In genomic region chr2:189648846-189649529, GRCh38 we compare ENCODE assay signal across 29 cellular contexts. TPM values are rescaled to one million over a fixed set of nuclear protein-coding genes. Genes with fewer than 3 reads are reported as not detected.
A peak's percentile ranks its signal among the peaks of the same experiment; 100 is the strongest.
DNase-seq lines count a peak whose midpoint lies in the region; ATAC-seq and TF ChIP-seq lines count a peak whose summit lies in the region.
"Had no signal": no experiment of that assay in that cellular context is flagged by ENCODE, and none has a peak within 500 bp of the region (broad histone marks: within the 10 kb centered on the region; RNA-seq: fewer than 3 reads in every experiment).

No MANE protein-coding gene starts in this region.

- no peak overlapping the region for H3K27ac Mint-ChIP-seq in stimulated activated naive B cell treated with anti-CD40 and anti-IgM and Interleukin-4, amounts not matched to agents 10 μg/mL and 1 μg/mL and 100 μg/mL, for 72 hours
- H3K27ac Mint-ChIP-seq: activated T-helper 1 cell treated with anti-CD3 and anti-CD28 coated beads, Interleukin-12 subunit alpha, Interleukin-12 subunit beta, Interleukin-2, Interleukin-4 antibody, amounts not matched to agents 30 ng/mL and 10 ng/mL and 1 ng/mL, durations not matched to agents 14 hours and 24 hours and 36 hours; nephron progenitor cell had no signal

- no peak overlapping the region for H3K9ac ChIP-seq in mesenchymal stem cell (ENCODE audit: low read length)

- no peak for ATAC-seq in stimulated activated naive B cell treated with anti-CD40 and anti-IgM and Interleukin-4, amounts not matched to agents 10 μg/mL and 1 μg/mL and 100 μg/mL, for 72 hours (replicated peaks)
- ATAC-seq: mucosa of descending colon, right lobe of liver had no signal

- no peaks in the 10 kb centered on the region for H3K36me3 ChIP-seq in mesenchymal stem cell (ENCODE audit: control insufficient read depth in 1 of 2, insufficient read depth in 2 of 2, low read depth in 1 of 2, low read length in 2 of 2)
- no peaks in the 10 kb centered on the region for H3K36me3 ChIP-seq in brain microvascular endothelial cell (replicated peaks)
- H3K36me3 ChIP-seq: ascending aorta, BE2C, right lobe of liver, stomach, tibial nerve, WERI-Rb-1 had no signal

- H3K4me1 Mint-ChIP-seq in stimulated activated naive B cell treated with anti-CD40 and anti-IgM and Interleukin-4, amounts not matched to agents 10 μg/mL and 1 μg/mL and 100 μg/mL, for 72 hours: no peaks in the 10 kb centered on the region
- H3K4me1 Mint-ChIP-seq: central memory CD8-positive, alpha-beta T cell; nephron progenitor cell had no signal

- no peak overlapping the region for H2AK5ac ChIP-seq in mesenchymal stem cell (ENCODE audit: low read length, severe bottlenecking)

- no peak overlapping the region for H2AFZ ChIP-seq in mesenchymal stem cell (ENCODE audit: low read depth, low read length)

- peak; percentile 61 for DNase-seq in AG10803 (ENCODE audit: low read depth)
- peak; percentile 42 for DNase-seq in HS-5 (ENCODE audit: low read depth)
- DNase-seq in epithelial cell of esophagus (ENCODE audit: low read depth): peak; percentile 27
- peak; percentile 55 for DNase-seq in mesenchymal stem cell
- no peak for DNase-seq in effector CD4-positive, alpha-beta T cell
- no peak for DNase-seq in stimulated activated naive B cell treated with anti-CD40 and anti-IgM and Interleukin-4, amounts not matched to agents 10 μg/mL and 1 μg/mL and 100 μg/mL, for 72 hours
- DNase-seq in brain microvascular endothelial cell: no peak
- no peak for DNase-seq in activated naive CD4-positive, alpha-beta T cell treated with Interleukin-2 at 50 U/mL for 16 hours
- DNase-seq: activated CD4-positive, alpha-beta T cell treated with anti-CD3 and anti-CD28 coated beads, Interleukin-2, amount 50 U/mL, for 1 hour; activated naive CD4-positive, alpha-beta T cell treated with anti-CD3 and anti-CD28 coated beads, Interleukin-2, amount 50 U/mL, for 16 hours; BE2C; dorsolateral prefrontal cortex; GF-D8; islet precursor cell; Karpas-422; mucosa of descending colon; NCI-H1048; NCI-H187 treated with DMSO at 0.1 percent for 48 hours; NCI-H2227 treated with DMSO at 0.1 percent for 48 hours; NCI-H748 treated with DMSO at 0.1 percent for 48 hours; nephron progenitor cell; right lobe of liver; RPMI8226; stomach; WERI-Rb-1 had no signal

- H3K4me2 ChIP-seq in mesenchymal stem cell (ENCODE audit: low read length, poor library complexity, severe bottlenecking): no peak overlapping the region

- H2BK120ac ChIP-seq in mesenchymal stem cell (ENCODE audit: low read depth, low read length): no peak overlapping the region

- no peak overlapping the region for H4K91ac ChIP-seq in mesenchymal stem cell (ENCODE audit: low read length)

- peaks cover 0 to 5% of the 10 kb centered on the region in 2 donors for H3K9me3 Mint-ChIP-seq in stimulated activated naive B cell treated with anti-CD40 and anti-IgM and Interleukin-4, amounts not matched to agents 10 μg/mL and 1 μg/mL and 100 μg/mL, for 72 hours
- H3K9me3 Mint-ChIP-seq: central memory CD8-positive, alpha-beta T cell had no signal

- H3K27me3 ChIP-seq in mesenchymal stem cell (ENCODE audit: control insufficient read depth in 1 of 2, insufficient read depth in 1 of 2, low read length in 2 of 2) (no peaks in the 10 kb centered on the region), brain microvascular endothelial cell (replicated peaks) (no peaks in the 10 kb centered on the region)
- H3K27me3 ChIP-seq: ascending aorta, BE2C, dorsolateral prefrontal cortex, right lobe of liver, stomach, tibial nerve had no signal

- no peak overlapping the region for H3K23ac ChIP-seq in mesenchymal stem cell (ENCODE audit: low read length in 2 of 2)

- no peaks in the 10 kb centered on the region for H3K79me1 ChIP-seq in mesenchymal stem cell (replicated peaks; ENCODE audit: low read length, poor library complexity, severe bottlenecking)

- TF ChIP-seq CTCF in AG10803 (conservative IDR thresholded peaks at IDR 0.05; ENCODE audit: low read length) (no peak), epithelial cell of esophagus (IDR thresholded peaks at IDR 0.05; ENCODE audit: insufficient read depth, low read depth, low read length, missing control alignments) (no peak), brain microvascular endothelial cell (IDR thresholded peaks at IDR 0.05; ENCODE audit: low read depth, low read length, missing control alignments) (no peak)

- no peak overlapping the region for H2BK5ac ChIP-seq in mesenchymal stem cell (ENCODE audit: low read depth, low read length, poor library complexity, severe bottlenecking)

- in situ Hi-C loops in brain microvascular endothelial cell (cut with HindIII; ENCODE audit: low pct_ligation_motif_present, low sequenced_read_pairs): loop anchor here (25.0 kb wide), 1 partner anchor 187 kb away; no protein-coding TSS in a partner anchor

- H3K27me3 Mint-ChIP-seq in stimulated activated naive B cell treated with anti-CD40 and anti-IgM and Interleukin-4, amounts not matched to agents 10 μg/mL and 1 μg/mL and 100 μg/mL, for 72 hours: peaks cover 3 to 5% of the 10 kb centered on the region in 2 donors
- H3K27me3 Mint-ChIP-seq: central memory CD8-positive, alpha-beta T cell had no signal

- no peaks in the 10 kb centered on the region for H3K4me1 ChIP-seq in mesenchymal stem cell (ENCODE audit: control insufficient read depth, insufficient read depth, low read depth, low read length)
- H3K4me1 ChIP-seq: ascending aorta, BE2C, right lobe of liver, stomach, tibial nerve had no signal

- 77% methylated on average over 1 of the region's 1 CpG for WGBS in mesenchymal stem cell

- no peak overlapping the region for H2BK12ac ChIP-seq in mesenchymal stem cell (ENCODE audit: low read length in 2 of 2)

- no peak overlapping the region for H3K4me3 Mint-ChIP-seq in stimulated activated naive B cell treated with anti-CD40 and anti-IgM and Interleukin-4, amounts not matched to agents 10 μg/mL and 1 μg/mL and 100 μg/mL, for 72 hours
- H3K4me3 Mint-ChIP-seq: activated T-helper 1 cell treated with anti-CD3 and anti-CD28 coated beads, Interleukin-12 subunit alpha, Interleukin-12 subunit beta, Interleukin-2, Interleukin-4 antibody, amounts not matched to agents 30 ng/mL and 10 ng/mL and 1 ng/mL, durations not matched to agents 14 hours and 24 hours and 36 hours; central memory CD8-positive, alpha-beta T cell; nephron progenitor cell had no signal

- no peak overlapping the region for H3K18ac ChIP-seq in mesenchymal stem cell (ENCODE audit: low read depth in 1 of 2, low read length in 2 of 2)

- H4K8ac ChIP-seq in mesenchymal stem cell (ENCODE audit: low read length): no peak overlapping the region

- H2BK15ac ChIP-seq in mesenchymal stem cell (ENCODE audit: low read depth, poor library complexity, severe bottlenecking): no peak overlapping the region

- peaks cover 0 to 3% of the 10 kb centered on the region in 2 donors for H3K36me3 Mint-ChIP-seq in stimulated activated naive B cell treated with anti-CD40 and anti-IgM and Interleukin-4, amounts not matched to agents 10 μg/mL and 1 μg/mL and 100 μg/mL, for 72 hours

- H3K27ac ChIP-seq in mesenchymal stem cell (ENCODE audit: low read length, poor library complexity, severe bottlenecking) (no peak overlapping the region), brain microvascular endothelial cell (no peak overlapping the region)
- H3K27ac ChIP-seq: ascending aorta, dorsolateral prefrontal cortex, right lobe of liver, stomach, tibial nerve, WERI-Rb-1 had no signal

- no peak overlapping the region for H3K14ac ChIP-seq in mesenchymal stem cell (ENCODE audit: low read length in 2 of 2)

- H3K4me3 ChIP-seq in AG10803 (ENCODE audit: low read length) (no peak overlapping the region), epithelial cell of esophagus (ENCODE audit: low read length) (no peak overlapping the region), mesenchymal stem cell (ENCODE audit: insufficient read depth in 1 of 2, low read depth in 1 of 2, low read length in 2 of 2) (no peak overlapping the region), brain microvascular endothelial cell (ENCODE audit: low read depth, low read length) (no peak overlapping the region)
- H3K4me3 ChIP-seq: ascending aorta, dorsolateral prefrontal cortex, mucosa of descending colon, right lobe of liver, stomach, tibial nerve had no signal

- no peak overlapping the region for H3K4ac ChIP-seq in mesenchymal stem cell (ENCODE audit: low read depth in 1 of 2, low read length in 2 of 2)

- H3K9me3 ChIP-seq in mesenchymal stem cell (ENCODE audit: control insufficient read depth, low read length): peaks cover 4% of the 10 kb centered on the region
- H3K9me3 ChIP-seq: ascending aorta, BE2C, mucosa of descending colon, stomach, tibial nerve had no signal

RNA-seq across cellular contexts. Expression of gene ASNSD1, which starts 12.3 kb away (rescaled TPM):
- polyA plus RNA-seq in mesenchymal stem cell (2013, experiment 1 of 2): 48.2 TPM
- 51.3 TPM for polyA plus RNA-seq in mesenchymal stem cell (2013, experiment 2 of 2)

RNA-seq across cellular contexts. Expression of gene ANKAR, which starts 25.5 kb away (rescaled TPM):
- 1.1 TPM for polyA plus RNA-seq in mesenchymal stem cell (2013, experiment 1 of 2)
- 1.1 TPM for polyA plus RNA-seq in mesenchymal stem cell (2013, experiment 2 of 2)

Comparison
In these comparisons a context has a peak if more than half of its experiments do, and no peak if none do; other contexts are left out.
1. DNase-seq: peak in AG10803 (single experiment), HS-5 (single experiment), epithelial cell of esophagus (single experiment) and mesenchymal stem cell (single experiment); none in effector CD4-positive, alpha-beta T cell (single experiment), stimulated activated naive B cell treated with anti-CD40 and anti-IgM and Interleukin-4, amounts not matched to agents 10 μg/mL and 1 μg/mL and 100 μg/mL, for 72 hours (single experiment), brain microvascular endothelial cell (single experiment) and activated naive CD4-positive, alpha-beta T cell treated with Interleukin-2 at 50 U/mL for 16 hours (single experiment).